ENCODE assay signal across 18 cellular contexts in the genomic region with DNA sequence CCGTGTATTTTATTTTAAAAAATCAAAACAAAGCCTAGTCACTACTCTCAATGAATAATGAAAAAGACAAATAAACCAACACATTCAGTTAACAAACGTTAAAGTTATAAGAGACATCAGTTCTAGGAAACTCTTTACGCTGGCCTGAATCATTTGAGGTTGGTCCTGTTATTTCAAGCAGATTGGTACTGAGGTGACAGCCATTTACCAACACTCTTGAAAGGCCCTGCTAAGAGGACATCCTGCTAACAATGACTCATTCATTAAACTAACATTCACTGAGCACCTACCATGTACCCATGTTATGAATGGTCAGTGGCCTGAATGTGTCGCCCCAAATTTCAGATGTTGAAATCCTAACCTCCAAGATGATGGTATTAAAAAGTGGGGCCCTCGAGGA. TPM values are rescaled to one million over a fixed set of nuclear protein-coding genes. Genes with fewer than 3 reads are reported as not detected.
DNase-seq lines count a peak whose midpoint lies in the region; ATAC-seq, FAIRE-seq and TF ChIP-seq lines count a peak whose summit lies in the region.
"Had no signal": no experiment of that assay in that cellular context is flagged by ENCODE, and none has a peak within 500 bp of the region (broad histone marks: within the 10 kb centered on the region; RNA-seq: fewer than 3 reads in every experiment).

No MANE protein-coding gene starts in this region.

- DNase-seq in A172 (ENCODE audit: low spot score) (peak; percentile 18), DMS53 treated with DMSO at 0.1 percent for 48 hours (lab: John Stamatoyannopoulos, UW; ENCODE audit: unreplicated experiment) (peak; percentile 3), GM12878 (ENCODE audit: low read depth, low spot score) (no peak), neuronal stem cell (ENCODE audit: low spot score) (no peak), GM12891 (ENCODE audit: insufficient read length, low spot score) (no peak), nucleus accumbens (lab: John Stamatoyannopoulos, UW) (no peak), G401 (ENCODE audit: low spot score) (no peak)
- DNase-seq: BE2C; CD4-positive, alpha-beta memory T cell; DMS153; GM23248; KG1 had no signal

- H3K36me3 ChIP-seq in GM12878 (ENCODE audit: control insufficient read depth in 2 of 2, insufficient read depth in 2 of 2, low read length in 1 of 2) (no peaks in the 10 kb centered on the region), neuronal stem cell (replicated peaks in 1 of 2; ENCODE audit: control insufficient read depth in 2 of 2, insufficient read depth in 2 of 2, low read length in 2 of 2) (no peaks in the 10 kb centered on the region)
- H3K36me3 ChIP-seq: BE2C had no signal

- H3K9me3 ChIP-seq in GM12878 (replicated peaks; ENCODE audit: control insufficient read depth, insufficient read depth, low read length) (no peaks in the 10 kb centered on the region), neuronal stem cell (replicated peaks in 1 of 2; ENCODE audit: control insufficient read depth in 2 of 2, insufficient read depth in 1 of 2, low read depth in 1 of 2, low read length in 2 of 2) (no peaks in the 10 kb centered on the region)
- H3K9me3 ChIP-seq: BE2C had no signal

- H3K4me1 ChIP-seq in GM12878 (ENCODE audit: control insufficient read depth, insufficient read depth, low read length) (no peaks in the 10 kb centered on the region), neuronal stem cell (ENCODE audit: control insufficient read depth in 2 of 2, insufficient read depth in 1 of 2, low read depth in 1 of 2, low read length in 2 of 2) (peaks cover 0 to 1% of the 10 kb centered on the region in 2 donors)
- H3K4me1 ChIP-seq: BE2C had no signal

- no peak overlapping the region for H3K18ac ChIP-seq in neuronal stem cell (ENCODE audit: low read length)

- no peak for TF ChIP-seq POLR2A in GM12878 (IDR thresholded peaks at IDR 0.05; ENCODE audit: low read depth, low read length)
- TF ChIP-seq POLR2A in GM12891 (IDR thresholded peaks at IDR 0.05; ENCODE audit: low read depth, low read length): no peak

- H3K79me1 ChIP-seq in neuronal stem cell (ENCODE audit: low read depth, low read length): no peaks in the 10 kb centered on the region

- TF ChIP-seq CTCF in GM12878 (IDR thresholded peaks at IDR 0.05 in 2 of 3, conservative IDR thresholded peaks at IDR 0.05 in 1 of 3; ENCODE audit: control insufficient read depth in 2 of 3, extremely low read depth in 1 of 3, insufficient read depth in 1 of 3, low read depth in 3 of 3, low read length in 3 of 3): no peak

- RAD21 ChIA-PET in GM12878 (lab: Charles Lee; ENCODE audit: unreplicated experiment): no interaction called here

- peak; percentile 58 for ATAC-seq in GM12878
- ATAC-seq: HCT116 had no signal

- intact Hi-C loops in GM12878 (cut with micrococcal nuclease; ENCODE audit: unreplicated experiment): no loop called here

- in situ Hi-C loops in GM12878 (cut with MboI): no loop called here
- in situ Hi-C loops in G401 (cut with HindIII; ENCODE audit: low sequenced_read_pairs): no loop called here

- H2BK120ac ChIP-seq in neuronal stem cell (ENCODE audit: low read depth, low read length): no peak overlapping the region

- no peak overlapping the region for H3K27ac ChIP-seq in GM12878 (ENCODE audit: control insufficient read depth, insufficient read depth)
- H3K27ac ChIP-seq in neuronal stem cell (replicated peaks; ENCODE audit: low read length): no peak overlapping the region
- H3K27ac ChIP-seq: 22Rv1, C4-2B, GM23248 had no signal

- 27% methylated on average over 5 of the region's 5 CpGs for WGBS in GM12878 (ENCODE audit: insufficient coverage, insufficient replicate concordance, low lambda C conversion rate, missing lambda C conversion rate)
- WGBS in neuronal stem cell (ENCODE audit: extremely low coverage in 2 of 2, insufficient read length in 2 of 2, insufficient replicate concordance in 1 of 2), 2 donors: no CpG with 5 or more reads among the region's 5 CpGs

- H3K9ac ChIP-seq in GM12878 (ENCODE audit: control insufficient read depth, insufficient read depth, low read length): no peak overlapping the region
- H3K9ac ChIP-seq in neuronal stem cell (ENCODE audit: low read depth, low read length, poor library complexity): no peak overlapping the region
- H3K9ac ChIP-seq: GM23248 had no signal

- H2BK15ac ChIP-seq in neuronal stem cell (ENCODE audit: low read length): no peak overlapping the region

- H3K4me3 ChIP-seq in GM12878: no peak overlapping the region
- no peak overlapping the region for H3K4me3 ChIP-seq in neuronal stem cell (ENCODE audit: low read length in 2 of 2)
- H3K4me3 ChIP-seq: GM23248 had no signal

- SMC1A ChIA-PET in GM12878 (lab: Charles Lee; ENCODE audit: uncharacterized antibody, unreplicated experiment): interaction anchor here (1.1 kb wide), 1 partner anchor 8 kb away, joined by 3 read pairs; no protein-coding TSS in a partner anchor

- H2AK5ac ChIP-seq in neuronal stem cell (ENCODE audit: low read depth, low read length): no peak overlapping the region

- no peaks in the 10 kb centered on the region for H4K20me1 ChIP-seq in GM12878 (ENCODE audit: control insufficient read depth, insufficient read depth)

- no peak overlapping the region for H3K14ac ChIP-seq in neuronal stem cell (ENCODE audit: low read length)

- CTCF ChIA-PET in GM12878 (lab: Yijun Ruan, JAX): no interaction called here

- H2BK5ac ChIP-seq in neuronal stem cell (ENCODE audit: low read length): no peak overlapping the region

- POLR2A ChIA-PET in GM12878 (lab: Charles Lee): no interaction called here

- no peaks in the 10 kb centered on the region for H3K79me2 ChIP-seq in GM12878 (ENCODE audit: control insufficient read depth, insufficient read depth, low read length)

- no peak for FAIRE-seq in GM12878 (lab: Jason Lieb, UNC)
- FAIRE-seq in GM12891 (lab: Jason Lieb, UNC): no peak
- FAIRE-seq: D721Med, H54 had no signal

- no peak overlapping the region for H4K91ac ChIP-seq in neuronal stem cell (ENCODE audit: low read depth, low read length, poor library complexity)

- no peak overlapping the region for H4K8ac ChIP-seq in neuronal stem cell (ENCODE audit: low read depth, low read length)

- H2AFZ ChIP-seq in GM12878 (ENCODE audit: control insufficient read depth, low read depth, low read length): no peak overlapping the region
- H2AFZ ChIP-seq in neuronal stem cell (ENCODE audit: low read length): no peak overlapping the region
- H2AFZ ChIP-seq: GM23248 had no signal

- TF ChIP-seq EP300 in GM12878 (IDR thresholded peaks at IDR 0.05; ENCODE audit: borderline replicate concordance in 1 of 2, control insufficient read depth in 1 of 2, low read depth in 2 of 2, low read length in 2 of 2): no peak

- H3K27me3 ChIP-seq in GM12878 (replicated peaks in 1 of 2; ENCODE audit: control insufficient read depth in 2 of 2, insufficient read depth in 2 of 2, low read length in 1 of 2) (no peaks in the 10 kb centered on the region), neuronal stem cell (ENCODE audit: control insufficient read depth in 3 of 3, insufficient read depth in 3 of 3, low read depth in 1 of 3, low read length in 3 of 3) (peaks cover 0 to 7% (median 0%) of the 10 kb centered on the region in 3 experiments)
- H3K27me3 ChIP-seq: BE2C had no signal

- no TSS peak for BruUV-seq in GM12878 (replicated peaks; lab: Mats Ljungman, UMichigan)

- H3K4me2 ChIP-seq in GM12878 (ENCODE audit: control insufficient read depth, insufficient read depth) (no peak overlapping the region), neuronal stem cell (ENCODE audit: insufficient read depth, low read length, poor library complexity, severe bottlenecking) (peak overlapping the region; percentile 11)

- H3K23ac ChIP-seq in neuronal stem cell (ENCODE audit: low read depth, low read length, poor library complexity): no peak overlapping the region

- H3K4ac ChIP-seq in neuronal stem cell (ENCODE audit: low read length): no peak overlapping the region

- no peak overlapping the region for H2BK12ac ChIP-seq in neuronal stem cell (ENCODE audit: low read length)

- no peak for TF ChIP-seq RAD21 in GM12878 (IDR thresholded peaks at IDR 0.05; ENCODE audit: insufficient read depth, low read depth, low read length)

TF ChIP-seq in GM12878, 131 proteins besides CTCF, POLR2A, EP300 and RAD21 (continues in another document):
- TF ChIP-seq NR2C1 (IDR thresholded peaks at IDR 0.05) (no peak), ZNF384 (IDR thresholded peaks at IDR 0.05; ENCODE audit: borderline replicate concordance, low read depth, low read length) (no peak), EZH2 (IDR thresholded peaks at IDR 0.05; ENCODE audit: borderline replicate concordance, control insufficient read depth, low read depth, low read length) (no peak), ZZZ3 (IDR thresholded peaks at IDR 0.05; ENCODE audit: control insufficient read depth, insufficient read length, low read depth) (no peak)

TF ChIP-seq in GM12891, 5 proteins besides CTCF, POLR2A, EP300 and RAD21:
- no peak for TF ChIP-seq SPI1 (IDR thresholded peaks at IDR 0.05; ENCODE audit: low read depth, low read length)
- no peak for TF ChIP-seq POLR2AphosphoS5 (IDR thresholded peaks at IDR 0.05; ENCODE audit: low read depth, low read length)
- no peak for TF ChIP-seq POU2F2 (IDR thresholded peaks at IDR 0.05; ENCODE audit: low read depth, low read length)
- no peak for TF ChIP-seq TAF1 (IDR thresholded peaks at IDR 0.05; ENCODE audit: low read depth, low read length)
- TF ChIP-seq PAX5 (IDR thresholded peaks at IDR 0.05; ENCODE audit: insufficient read depth, low read length, severe bottlenecking): no peak

RNA-seq across cellular contexts. Expression of gene ADGRG2, which starts 57.1 kb away (rescaled TPM):
- total RNA-seq in A172 (2014; rRNA removed; shearing (Covaris generic)): 5.8 and 6.5 TPM in 2 replicates
- total RNA-seq in GM12878 (2013; cell fraction: nucleolus; rRNA removed): not detected in 2 replicates
- total RNA-seq in GM12878 (2014; rRNA removed): not detected in 2 replicates
- total RNA-seq in GM12878 (2014; rRNA removed; fragmentation: Illumina TruSeq; extraction: Trizol): not detected in 2 replicates
- total RNA-seq in GM12878 (2021): 0.03 TPM in 1 of 2 replicates, not detected in the other
- not detected for polyA plus RNA-seq in GM12878 (2011; ENCODE audit: low read depth)
- 0.29 and 0.36 TPM in 2 replicates for polyA plus RNA-seq in GM12878 (2011; rRNA removed)
- polyA plus RNA-seq in GM12878 (2011; cell fraction: cytosol; rRNA removed): 0.20 and 0.25 TPM in 2 replicates
- polyA plus RNA-seq in GM12878 (2011; cell fraction: nucleus; rRNA removed): 0.34 and 0.82 TPM in 2 replicates
- polyA plus RNA-seq in GM12878 (2012): 0.03 TPM in 1 of 2 replicates, not detected in the other
- polyA plus RNA-seq in GM12878 (2014; fragmentation: Illumina TruSeq; extraction: Trizol): 0.06 TPM in 1 of 2 replicates, not detected in the other
- polyA plus RNA-seq in GM12878 (2014; fragmentation: Nextera tagmentation; extraction: Ambion mirVana): under 1 TPM; 0.02 to 0.05 TPM
- polyA plus RNA-seq in GM12878 (2014; rRNA removed): 0.03 TPM in 1 of 2 replicates, not detected in the other
- polyA plus RNA-seq in GM12878 (2016; fragmentation: Nextera tagmentation; extraction: Ambion mirVana): under 1 TPM; 0.03 to 0.18 TPM
- polyA minus RNA-seq in GM12878 (2011; rRNA and poly(A)+ RNA removed): 0.22 and 0.26 TPM in 2 replicates
- not detected in 2 replicates for polyA minus RNA-seq in GM12878 (2011; cell fraction: cytosol; rRNA and poly(A)+ RNA removed)
- polyA minus RNA-seq in GM12878 (2011; cell fraction: nucleus; rRNA and poly(A)+ RNA removed): 0.19 and 0.24 TPM in 2 replicates
- polyA plus RNA-seq in neuronal stem cell (2013, experiment 1 of 2): 0.13 TPM
- 0.14 TPM for polyA plus RNA-seq in neuronal stem cell (2013, experiment 2 of 2)
- polyA plus RNA-seq in GM12891 (2012; ENCODE audit: low read depth, missing spikeins): 0.05 TPM
- total RNA-seq in G401 (2014; rRNA removed; shearing (Covaris generic)): not detected in 2 replicates
- total RNA-seq: CD4-positive, alpha-beta memory T cell; GM23248; HT-29 had no signal
- polyA plus RNA-seq: CD4-positive, alpha-beta memory T cell had no signal

Comparison
In these comparisons a context has a peak if more than half of its experiments do, and no peak if none do; other contexts are left out.
1. DNase-seq: peak in A172 (single experiment) and DMS53 treated with DMSO at 0.1 percent for 48 hours (single experiment); none in GM12878 (single experiment), neuronal stem cell (single experiment), GM12891 (single experiment), nucleus accumbens (0 of 56) and G401 (single experiment).